In the genomic region with DNA sequence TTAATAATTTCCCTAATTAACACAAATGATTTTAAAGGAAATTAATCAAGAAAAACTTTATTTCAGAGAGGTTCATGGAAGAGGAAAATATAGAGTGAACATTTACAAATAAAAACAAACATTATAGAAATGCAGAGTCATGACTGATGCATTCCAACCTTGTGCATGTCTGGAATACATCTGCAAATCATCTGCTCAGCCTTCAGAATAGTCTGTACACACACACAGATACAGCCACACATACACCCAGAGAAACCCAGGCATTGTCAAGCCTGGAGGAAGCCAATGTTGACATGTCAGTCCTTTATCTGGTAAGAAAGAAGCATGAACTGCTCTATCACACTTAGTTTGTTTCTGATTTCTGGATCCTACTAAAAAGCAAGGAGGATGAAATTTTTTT, we compare ENCODE assay signal across 8 cellular contexts.
A peak's percentile ranks its signal among the peaks of the same experiment; 100 is the strongest.
DNase-seq lines count a peak whose midpoint lies in the region; ATAC-seq and TF ChIP-seq lines count a peak whose summit lies in the region.

No MANE protein-coding gene starts in this region.

- ATAC-seq in WTC11 (no peak), heart left ventricle (peak; percentile 44 to 87 (median 66))
- ATAC-seq in CD8-positive, alpha-beta T cell: no peak

- H3K27ac Mint-ChIP-seq in WTC11: peak overlapping the region; percentile 75; the same call in 1 of the 2 replicates
- no peak overlapping the region for H3K27ac Mint-ChIP-seq in CD8-positive, alpha-beta T cell

- peaks cover 0 to 24% (median 13%) of the 10 kb centered on the region in 12 donors for H3K4me1 ChIP-seq in heart left ventricle
- H3K4me1 ChIP-seq in skeletal muscle satellite cell (ENCODE audit: control insufficient read depth, insufficient read depth, low read length): peaks cover 22% of the 10 kb centered on the region
- no peaks in the 10 kb centered on the region for H3K4me1 ChIP-seq in CD8-positive, alpha-beta T cell (ENCODE audit: insufficient read depth, low read length)
- H3K4me1 ChIP-seq in thyroid gland: peaks cover 4 to 9% of the 10 kb centered on the region in 2 donors

- CTCF ChIA-PET in WTC11 (lab: Charles Lee): no interaction called here
- CTCF ChIA-PET in CD8-positive, alpha-beta T cell (lab: Charles Lee): interaction anchor here (1.2 kb wide), 1 partner anchor 9 kb away, joined by 3 read pairs; no protein-coding TSS in a partner anchor

- H3K9me3 Mint-ChIP-seq in WTC11: peaks cover 7% of the 10 kb centered on the region
- H3K9me3 Mint-ChIP-seq in CD8-positive, alpha-beta T cell: no peaks in the 10 kb centered on the region

- H3K27ac ChIP-seq in heart left ventricle (peak overlapping the region in 7 of 12 donors; percentile 0 to 62 (median 47)), thyroid gland (no peak overlapping the region)
- no peak overlapping the region for H3K27ac ChIP-seq in CD8-positive, alpha-beta T cell (ENCODE audit: low read depth, low read length)

- H3K9me3 ChIP-seq in heart left ventricle (peaks cover 0 to 3% (median 0%) of the 10 kb centered on the region in 12 donors), skeletal muscle satellite cell (replicated peaks; ENCODE audit: low read length) (no peaks in the 10 kb centered on the region), thyroid gland (no peaks in the 10 kb centered on the region)
- H3K9me3 ChIP-seq in CD8-positive, alpha-beta T cell (ENCODE audit: low read length): no peaks in the 10 kb centered on the region

- TF ChIP-seq CTCF in WTC11 (IDR thresholded peaks at IDR 0.05): no peak
- TF ChIP-seq CTCF in heart left ventricle (IDR thresholded peaks at IDR 0.05): no peak
- no peak for TF ChIP-seq CTCF in CD8-positive, alpha-beta T cell (IDR thresholded peaks at IDR 0.05)
- TF ChIP-seq CTCF in thyroid gland (IDR thresholded peaks at IDR 0.05): no peak

- TF ChIP-seq POLR2A in heart left ventricle (IDR thresholded peaks at IDR 0.05) (no peak), thyroid gland (IDR thresholded peaks at IDR 0.05) (no peak)

- H3K36me3 ChIP-seq in heart left ventricle (no peaks in the 10 kb centered on the region), skeletal muscle satellite cell (ENCODE audit: insufficient read depth, low read length) (no peaks in the 10 kb centered on the region), thyroid gland (no peaks in the 10 kb centered on the region)
- H3K36me3 ChIP-seq in CD8-positive, alpha-beta T cell (ENCODE audit: insufficient read depth, low read length): no peaks in the 10 kb centered on the region

- H3K27me3 ChIP-seq in heart left ventricle: no peaks in the 10 kb centered on the region
- H3K27me3 ChIP-seq in skeletal muscle satellite cell (ENCODE audit: control insufficient read depth, insufficient read depth, low read length): no peaks in the 10 kb centered on the region
- H3K27me3 ChIP-seq in CD8-positive, alpha-beta T cell (ENCODE audit: insufficient read depth, low read length): no peaks in the 10 kb centered on the region
- H3K27me3 ChIP-seq in thyroid gland: no peaks in the 10 kb centered on the region

- intact Hi-C loops in heart left ventricle (cut with DNase I) (loop anchor here in 8 of 10 donors (5.0 to 10.0 kb wide), 7 partner anchors 55 to 665 kb away; a partner anchor contains a TSS), thyroid gland (cut with DNase I) (loop anchor here (10.0 kb wide), 1 partner anchor 565 kb away; no protein-coding TSS in a partner anchor)
- intact Hi-C loops in CD8-positive, alpha-beta T cell (cut with DNase I, micrococcal nuclease): no loop called here

- H3K36me3 Mint-ChIP-seq in WTC11: no peaks in the 10 kb centered on the region
- no peaks in the 10 kb centered on the region for H3K36me3 Mint-ChIP-seq in CD8-positive, alpha-beta T cell

- DNase-seq in Daoy (ENCODE audit: low read depth): peak; percentile 13
- no peak for DNase-seq in WTC11 (ENCODE audit: low spot score)
- DNase-seq in heart left ventricle: no peak
- DNase-seq in CD8-positive, alpha-beta T cell: no peak
- no peak for DNase-seq in NCI-H2196 (lab: John Stamatoyannopoulos, UW; ENCODE audit: unreplicated experiment)
- no peak for DNase-seq in thyroid gland
- no peak for DNase-seq in SKM-1 (lab: John Stamatoyannopoulos, UW; ENCODE audit: unreplicated experiment)

- POLR2A ChIA-PET in WTC11 (lab: Charles Lee): no interaction called here
- POLR2A ChIA-PET in CD8-positive, alpha-beta T cell (lab: Charles Lee): no interaction called here

- H3K27me3 Mint-ChIP-seq in WTC11 (ENCODE audit: low read depth): no peaks in the 10 kb centered on the region; the same call in 1 of the 2 replicates
- no peaks in the 10 kb centered on the region for H3K27me3 Mint-ChIP-seq in CD8-positive, alpha-beta T cell (ENCODE audit: low read depth)

- H3K4me2 ChIP-seq in skeletal muscle satellite cell (ENCODE audit: low read length): peak overlapping the region; percentile 42

- H3K9ac ChIP-seq in skeletal muscle satellite cell (ENCODE audit: low read depth, low read length): peak overlapping the region; percentile 70

- H3K4me1 Mint-ChIP-seq in WTC11: peaks cover 22% of the 10 kb centered on the region
- H3K4me1 Mint-ChIP-seq in CD8-positive, alpha-beta T cell (ENCODE audit: low read depth): no peaks in the 10 kb centered on the region

- H3K4me3 Mint-ChIP-seq in WTC11: no peak overlapping the region
- no peak overlapping the region for H3K4me3 Mint-ChIP-seq in CD8-positive, alpha-beta T cell

- H3K4me3 ChIP-seq in heart left ventricle: no peak overlapping the region
- peak overlapping the region; percentile 6 for H3K4me3 ChIP-seq in skeletal muscle satellite cell (ENCODE audit: low read length)
- no peak overlapping the region for H3K4me3 ChIP-seq in CD8-positive, alpha-beta T cell (ENCODE audit: low read depth, low read length)
- no peak overlapping the region for H3K4me3 ChIP-seq in thyroid gland (replicated peaks in 1 of 3)

TF ChIP-seq in WTC11, 78 proteins besides CTCF, POLR2A, EP300 and RAD21:
- TF ChIP-seq KAT7 (CRISPR knock-in tag; IDR thresholded peaks at IDR 0.05; ENCODE audit: borderline replicate concordance) (no peak), SP1 (CRISPR knock-in tag; conservative IDR thresholded peaks at IDR 0.05) (no peak)

Comparison
In these comparisons a context has a peak if more than half of its experiments do, and no peak if none do; other contexts are left out.
1. ATAC-seq: peak in heart left ventricle (4 of 4); none in WTC11 (single experiment) and CD8-positive, alpha-beta T cell (single experiment).
2. H3K27ac ChIP-seq: peak in heart left ventricle (7 of 12); none in CD8-positive, alpha-beta T cell (single experiment) and thyroid gland (0 of 3).
3. intact Hi-C loops: an anchor here in heart left ventricle (5.0 to 10.0 kb wide) and thyroid gland (10.0 kb wide); none called in CD8-positive, alpha-beta T cell.